In genomic region chr7:67484244-67484751, GRCh38 we compare ENCODE assay signal across 8 cellular contexts.
DNase-seq lines count a peak whose midpoint lies in the region; ATAC-seq and TF ChIP-seq lines count a peak whose summit lies in the region.

No MANE protein-coding gene starts in this region.

- H3K9ac ChIP-seq in HCT116 (ENCODE audit: low read length) (no peak overlapping the region), rectal smooth muscle tissue (ENCODE audit: low read length) (no peak overlapping the region)

- POLR2A ChIA-PET in Caco-2 (lab: Charles Lee) = no interaction called here
- POLR2A ChIA-PET in HCT116 (lab: Charles Lee) = no interaction called here

- TF ChIP-seq RAD21 in HCT116 (IDR thresholded peaks at IDR 0.05; ENCODE audit: low read depth) = peak; percentile 70

- H3K27me3 ChIP-seq in Caco-2 (replicated peaks; ENCODE audit: control insufficient read depth, insufficient read depth, low read length) (no peaks in the 10 kb centered on the region), HCT116 (ENCODE audit: insufficient read depth, low read length) (no peaks in the 10 kb centered on the region; the same call in 1 of the 2 replicates), rectal smooth muscle tissue (ENCODE audit: control insufficient read depth, insufficient read depth, low read length) (no peaks in the 10 kb centered on the region)

- H3K9me3 ChIP-seq in Caco-2 (no peaks in the 10 kb centered on the region), HCT116 (ENCODE audit: control insufficient read depth in 1 of 2, insufficient read depth in 1 of 2, low read depth in 1 of 2, low read length in 2 of 2) (no peaks in the 10 kb centered on the region)

- H3K27ac ChIP-seq in HCT116 (ENCODE audit: low read depth, low read length) (no peak overlapping the region), rectal smooth muscle tissue (ENCODE audit: low read depth, low read length) (no peak overlapping the region)

- ATAC-seq in HCT116 (peak; percentile 63), left cardiac atrium (peak; percentile 38 to 47), HG03460 (IDR thresholded peaks at IDR 0.05; ENCODE audit: unreplicated experiment) (no peak)
- no peak for ATAC-seq in activated naive CD8-positive, alpha-beta T cell treated with anti-CD3 and anti-CD28 coated beads, Interleukin-2, amount 50 U/mL, for 24 hours

- no TSS peak for BruUV-seq in Caco-2 (replicated peaks; lab: Mats Ljungman, UMichigan)
- no TSS peak for BruUV-seq in HCT116 (replicated peaks; lab: Mats Ljungman, UMichigan)

- no peak overlapping the region for H3K4me2 ChIP-seq in HCT116 (ENCODE audit: low read length)

- H3K4me1 ChIP-seq in Caco-2 = no peaks in the 10 kb centered on the region
- H3K4me1 ChIP-seq in HCT116 (ENCODE audit: control insufficient read depth in 1 of 2, insufficient read depth in 2 of 2, low read length in 2 of 2) = no peaks in the 10 kb centered on the region
- H3K4me1 ChIP-seq in rectal smooth muscle tissue (ENCODE audit: control insufficient read depth, insufficient read depth, low read length) = peaks cover 3% of the 10 kb centered on the region

- no peak for TF ChIP-seq POLR2A in HCT116 (IDR thresholded peaks at IDR 0.05; ENCODE audit: borderline replicate concordance, extremely low read depth, insufficient read depth, insufficient read length)

- no peak overlapping the region for H3K27ac Mint-ChIP-seq in Caco-2 (ENCODE audit: unreplicated experiment)
- H3K27ac Mint-ChIP-seq in activated naive CD8-positive, alpha-beta T cell treated with anti-CD3 and anti-CD28 coated beads, Interleukin-2, amount 50 U/mL, for 24 hours = no peak overlapping the region

- intact Hi-C loops in Caco-2 (cut with micrococcal nuclease; ENCODE audit: unreplicated experiment) = loop anchor here (5.0 kb wide), 1 partner anchor 107 kb away; no protein-coding TSS in a partner anchor
- intact Hi-C loops in HCT116 (cut with micrococcal nuclease) = no loop called here
- intact Hi-C loops in left cardiac atrium (cut with DNase I) = loop anchor here in 1 of 2 donors (5.0 kb wide), 1 partner anchor 138 kb away; no protein-coding TSS in a partner anchor

- peaks cover 11% of the 10 kb centered on the region for H3K27me3 Mint-ChIP-seq in Caco-2 (ENCODE audit: insufficient read depth, unreplicated experiment)
- H3K27me3 Mint-ChIP-seq in activated naive CD8-positive, alpha-beta T cell treated with anti-CD3 and anti-CD28 coated beads, Interleukin-2, amount 50 U/mL, for 24 hours = peaks cover 2% of the 10 kb centered on the region

- no peaks in the 10 kb centered on the region for H4K20me1 ChIP-seq in HCT116 (ENCODE audit: insufficient read depth)

- H3K36me3 Mint-ChIP-seq in Caco-2 (ENCODE audit: insufficient read depth, unreplicated experiment) = no peaks in the 10 kb centered on the region
- H3K36me3 Mint-ChIP-seq in activated naive CD8-positive, alpha-beta T cell treated with anti-CD3 and anti-CD28 coated beads, Interleukin-2, amount 50 U/mL, for 24 hours (ENCODE audit: low read depth) = no peaks in the 10 kb centered on the region

- DNase-seq in Caco-2 = peak; percentile 71 to 74
- peak; percentile 38 for DNase-seq in HCT116 (ENCODE audit: low read depth, low spot score)
- DNase-seq in NCI-H226 = peak; percentile 55
- peak; percentile 25 for DNase-seq in activated naive CD8-positive, alpha-beta T cell treated with anti-CD3 and anti-CD28 coated beads, Interleukin-2, amount 50 U/mL, for 24 hours
- peak; percentile 48 for DNase-seq in left cardiac atrium
- DNase-seq in effector CD4-positive, alpha-beta T cell = no peak

- RAD21 ChIA-PET in HCT116 (lab: Charles Lee; ENCODE audit: low non-redundant PET in 1 of 2, low total read pairs in 2 of 2, uncharacterized antibody in 2 of 2, unreplicated experiment in 2 of 2) = interaction anchor here (0.5 to 0.7 kb wide), 2 partner anchors 248 to 1591 kb away, joined by 3 to 4 read pairs; no protein-coding TSS in a partner anchor

- H3K79me2 ChIP-seq in HCT116 (ENCODE audit: insufficient read depth, low read length) = no peaks in the 10 kb centered on the region

- peak overlapping the region; percentile 24 for H3K4me3 Mint-ChIP-seq in Caco-2 (ENCODE audit: unreplicated experiment)
- no peak overlapping the region for H3K4me3 Mint-ChIP-seq in activated naive CD8-positive, alpha-beta T cell treated with anti-CD3 and anti-CD28 coated beads, Interleukin-2, amount 50 U/mL, for 24 hours

- peak; percentile 78 to 81 for TF ChIP-seq CTCF in Caco-2 (IDR thresholded peaks at IDR 0.05; ENCODE audit: insufficient read depth in 1 of 2, low read depth in 1 of 2, low read length in 1 of 2, severe bottlenecking in 1 of 2, unreplicated experiment in 1 of 2)
- peak; percentile 35 to 82 (median 75); a peak in 5 of 6 replicates for TF ChIP-seq CTCF in HCT116 (IDR thresholded peaks at IDR 0.05 in 2 of 3, conservative IDR thresholded peaks at IDR 0.05 in 1 of 3; ENCODE audit: borderline replicate concordance in 1 of 3, insufficient read depth in 1 of 3, low read depth in 2 of 3, low read length in 2 of 3)

- H3K9me3 Mint-ChIP-seq in Caco-2 (ENCODE audit: unreplicated experiment) = no peaks in the 10 kb centered on the region
- no peaks in the 10 kb centered on the region for H3K9me3 Mint-ChIP-seq in activated naive CD8-positive, alpha-beta T cell treated with anti-CD3 and anti-CD28 coated beads, Interleukin-2, amount 50 U/mL, for 24 hours

- no peak overlapping the region for H3K4me3 ChIP-seq in Caco-2 (ENCODE audit: low read depth, low read length)
- no peak overlapping the region for H3K4me3 ChIP-seq in HCT116 (replicated peaks in 1 of 2; ENCODE audit: low read depth in 1 of 2, low read length in 2 of 2)
- H3K4me3 ChIP-seq in rectal smooth muscle tissue (ENCODE audit: low read length) = peak overlapping the region; percentile 42

- no peak overlapping the region for H2AFZ ChIP-seq in HCT116 (ENCODE audit: low read depth, low read length, poor library complexity, severe bottlenecking)

- no peaks in the 10 kb centered on the region for H3K9me2 ChIP-seq in HCT116 (ENCODE audit: insufficient read depth)

- H3K36me3 ChIP-seq in Caco-2 (ENCODE audit: control insufficient read depth, insufficient read depth, low read length) (no peaks in the 10 kb centered on the region), HCT116 (ENCODE audit: control insufficient read depth in 1 of 2, insufficient read depth in 2 of 2, low read length in 2 of 2) (no peaks in the 10 kb centered on the region), rectal smooth muscle tissue (ENCODE audit: control insufficient read depth, insufficient read depth, low read length) (no peaks in the 10 kb centered on the region)

- no peaks in the 10 kb centered on the region for H3K4me1 Mint-ChIP-seq in Caco-2 (ENCODE audit: low read depth, unreplicated experiment)
- H3K4me1 Mint-ChIP-seq in activated naive CD8-positive, alpha-beta T cell treated with anti-CD3 and anti-CD28 coated beads, Interleukin-2, amount 50 U/mL, for 24 hours = peaks cover 4% of the 10 kb centered on the region

- CTCF ChIA-PET in Caco-2 (lab: Charles Lee) = interaction anchor here (0.6 to 1.7 kb wide), 10 partner anchors 10 to 1078 kb away, joined by 3 to 6 read pairs (median 4); no protein-coding TSS in a partner anchor
- CTCF ChIA-PET in HCT116 (lab: Charles Lee) = interaction anchor here (0.7 to 1.4 kb wide), 5 partner anchors 106 to 222 kb away, joined by 3 to 7 read pairs (median 4); no protein-coding TSS in a partner anchor

TF ChIP-seq in HCT116, 20 proteins besides CTCF, POLR2A, EP300 and RAD21:
- TF ChIP-seq JUND (IDR thresholded peaks at IDR 0.05) (no peak), ZBTB33 (IDR thresholded peaks at IDR 0.05; ENCODE audit: extremely low read depth, insufficient replicate concordance, low read length) (no peak), MAX (IDR thresholded peaks at IDR 0.05) (no peak), POLR2AphosphoS5 (IDR thresholded peaks at IDR 0.05; ENCODE audit: low read depth, low read length) (no peak), EZH2 (IDR thresholded peaks at IDR 0.05) (no peak), CEBPB (IDR thresholded peaks at IDR 0.05; ENCODE audit: low read depth) (no peak), EGR1 (IDR thresholded peaks at IDR 0.05; ENCODE audit: low read depth) (no peak), ZFX (IDR thresholded peaks at IDR 0.05) (no peak)

Comparison
In these comparisons a context has a peak if more than half of its experiments do, and no peak if none do; other contexts are left out.
1. ATAC-seq: peak in HCT116 (single experiment) and left cardiac atrium (2 of 2); none in activated naive CD8-positive, alpha-beta T cell treated with anti-CD3 and anti-CD28 coated beads, Interleukin-2, amount 50 U/mL, for 24 hours (single experiment) and HG03460 (single experiment).